Comparison of ENCODE assay signal across 10 cellular contexts in genomic region chr3:167913218-167913902, GRCh38.
A peak's percentile ranks its signal among the peaks of the same experiment; 100 is the strongest.
DNase-seq lines count a peak whose midpoint lies in the region; ATAC-seq, FAIRE-seq and TF ChIP-seq lines count a peak whose summit lies in the region.
"Had no signal": no experiment of that assay in that cellular context is flagged by ENCODE, and none has a peak within 500 bp of the region (broad histone marks: within the 10 kb centered on the region; RNA-seq: fewer than 3 reads in every experiment).

No MANE protein-coding gene starts in this region.

- peak overlapping the region; percentile 61 for H3K9ac ChIP-seq in mesenchymal stem cell (ENCODE audit: low read length)

- H3K4me1 ChIP-seq in mesenchymal stem cell (ENCODE audit: control insufficient read depth, insufficient read depth, low read depth, low read length): no peaks in the 10 kb centered on the region
- H3K4me1 ChIP-seq: prostate gland had no signal

- H3K27me3 Mint-ChIP-seq in activated CD4-positive, alpha-beta T cell treated with anti-CD3 and anti-CD28 coated beads, Interleukin-2, amount 10 ng/mL, durations not matched to agents 24 days and 14 days: peaks cover 4% of the 10 kb centered on the region

- no peaks in the 10 kb centered on the region for H3K36me3 ChIP-seq in WERI-Rb-1
- no peaks in the 10 kb centered on the region for H3K36me3 ChIP-seq in mesenchymal stem cell (ENCODE audit: control insufficient read depth in 1 of 2, insufficient read depth in 2 of 2, low read depth in 1 of 2, low read length in 2 of 2)
- H3K36me3 ChIP-seq: prostate gland had no signal

- H2AK5ac ChIP-seq in mesenchymal stem cell (ENCODE audit: low read length, severe bottlenecking): no peak overlapping the region

- H3K14ac ChIP-seq in mesenchymal stem cell (ENCODE audit: low read length in 2 of 2): no peak overlapping the region

- H3K9me3 ChIP-seq in WERI-Rb-1 (ENCODE audit: severe bottlenecking): no peaks in the 10 kb centered on the region
- no peaks in the 10 kb centered on the region for H3K9me3 ChIP-seq in mesenchymal stem cell (ENCODE audit: control insufficient read depth, low read length)
- H3K9me3 ChIP-seq: prostate gland had no signal

- H3K4me1 Mint-ChIP-seq in activated CD4-positive, alpha-beta T cell treated with anti-CD3 and anti-CD28 coated beads, Interleukin-2, amount 10 ng/mL, durations not matched to agents 24 days and 14 days: no peaks in the 10 kb centered on the region

- H3K9me3 Mint-ChIP-seq in activated CD4-positive, alpha-beta T cell treated with anti-CD3 and anti-CD28 coated beads, Interleukin-2, amount 10 ng/mL, durations not matched to agents 24 days and 14 days: no peaks in the 10 kb centered on the region

- H2BK120ac ChIP-seq in mesenchymal stem cell (ENCODE audit: low read depth, low read length): no peak overlapping the region

- no peaks in the 10 kb centered on the region for H3K79me1 ChIP-seq in mesenchymal stem cell (replicated peaks; ENCODE audit: low read length, poor library complexity, severe bottlenecking)

- no peak overlapping the region for H3K27ac Mint-ChIP-seq in activated CD4-positive, alpha-beta T cell treated with anti-CD3 and anti-CD28 coated beads, Interleukin-2, amount 10 ng/mL, durations not matched to agents 24 days and 14 days

- H3K36me3 Mint-ChIP-seq in activated CD4-positive, alpha-beta T cell treated with anti-CD3 and anti-CD28 coated beads, Interleukin-2, amount 10 ng/mL, durations not matched to agents 24 days and 14 days (ENCODE audit: low read depth): no peaks in the 10 kb centered on the region

- no peak overlapping the region for H4K8ac ChIP-seq in mesenchymal stem cell (ENCODE audit: low read length)

- no peak for ATAC-seq in GM19463 (IDR thresholded peaks at IDR 0.05; ENCODE audit: unreplicated experiment)

- no peak overlapping the region for H3K18ac ChIP-seq in mesenchymal stem cell (ENCODE audit: low read depth in 1 of 2, low read length in 2 of 2)

- H2AFZ ChIP-seq in mesenchymal stem cell (ENCODE audit: low read depth, low read length): no peak overlapping the region

- H3K4me3 Mint-ChIP-seq in activated CD4-positive, alpha-beta T cell treated with anti-CD3 and anti-CD28 coated beads, Interleukin-2, amount 10 ng/mL, durations not matched to agents 24 days and 14 days: no peak overlapping the region

- H3K4me2 ChIP-seq in mesenchymal stem cell (ENCODE audit: low read length, poor library complexity, severe bottlenecking): peak overlapping the region; percentile 34

- DNase-seq in EL (peak; percentile 1), HTR-8/SVneo (ENCODE audit: insufficient read length, low spot score) (peak; percentile 2), WERI-Rb-1 (peak; percentile 30), mesenchymal stem cell (peak; percentile 54), activated gamma-delta T cell (lab: John Stamatoyannopoulos, UW) (no peak), kidney glomerular epithelial cell (lab: John Stamatoyannopoulos, UW) (no peak)
- DNase-seq in activated CD4-positive, alpha-beta T cell treated with anti-CD3 and anti-CD28 coated beads, Interleukin-2, amount 10 ng/mL, durations not matched to agents 24 days and 14 days: no peak
- DNase-seq: NK-92 treated with Interleukin-12 subunit alpha and Interleukin-12 subunit beta, amount 100 ng/mL, for 24 hours had no signal

- H2BK12ac ChIP-seq in mesenchymal stem cell (ENCODE audit: low read length in 2 of 2): no peak overlapping the region

- no peak for TF ChIP-seq CTCF in WERI-Rb-1 (IDR thresholded peaks at IDR 0.05; ENCODE audit: low read depth, low read length)

- no peak overlapping the region for H3K27ac ChIP-seq in WERI-Rb-1
- no peak overlapping the region for H3K27ac ChIP-seq in mesenchymal stem cell (ENCODE audit: low read length, poor library complexity, severe bottlenecking)
- H3K27ac ChIP-seq: prostate gland had no signal

- 72% methylated on average over 2 of the region's 4 CpGs for WGBS in mesenchymal stem cell

- H3K4me3 ChIP-seq in WERI-Rb-1 (ENCODE audit: low read depth, low read length): no peak overlapping the region
- H3K4me3 ChIP-seq in mesenchymal stem cell (ENCODE audit: insufficient read depth in 1 of 2, low read depth in 1 of 2, low read length in 2 of 2): peak overlapping the region in 1 of 2 experiments; percentile 31
- H3K4me3 ChIP-seq: prostate gland had no signal

- FAIRE-seq in HTR-8/SVneo (lab: Jason Lieb, UNC): peak; percentile 52

- H3K23ac ChIP-seq in mesenchymal stem cell (ENCODE audit: low read length in 2 of 2): no peak overlapping the region

- no peak overlapping the region for H3K4ac ChIP-seq in mesenchymal stem cell (ENCODE audit: low read depth in 1 of 2, low read length in 2 of 2)

- no peak overlapping the region for H2BK15ac ChIP-seq in mesenchymal stem cell (ENCODE audit: low read depth, poor library complexity, severe bottlenecking)

- H3K27me3 ChIP-seq in WERI-Rb-1 (ENCODE audit: insufficient read depth, low read depth, severe bottlenecking) (no peaks in the 10 kb centered on the region), mesenchymal stem cell (ENCODE audit: control insufficient read depth in 1 of 2, insufficient read depth in 1 of 2, low read length in 2 of 2) (peaks cover 0 to 9% of the 10 kb centered on the region in 2 experiments)

- no peak overlapping the region for H4K91ac ChIP-seq in mesenchymal stem cell (ENCODE audit: low read length)

- H2BK5ac ChIP-seq in mesenchymal stem cell (ENCODE audit: low read depth, low read length, poor library complexity, severe bottlenecking): no peak overlapping the region

- intact Hi-C loops in activated CD4-positive, alpha-beta T cell treated with anti-CD3 and anti-CD28 coated beads, Interleukin-2, amount 10 ng/mL, durations not matched to agents 24 days and 14 days (cut with micrococcal nuclease): no loop called here

Comparison
In these comparisons a context has a peak if more than half of its experiments do, and no peak if none do; other contexts are left out.
1. DNase-seq: peak in EL (single experiment), HTR-8/SVneo (single experiment), WERI-Rb-1 (single experiment) and mesenchymal stem cell (single experiment); none in activated gamma-delta T cell (single experiment), kidney glomerular epithelial cell (single experiment) and activated CD4-positive, alpha-beta T cell treated with anti-CD3 and anti-CD28 coated beads, Interleukin-2, amount 10 ng/mL, durations not matched to agents 24 days and 14 days (single experiment).